In the genomic region with DNA sequence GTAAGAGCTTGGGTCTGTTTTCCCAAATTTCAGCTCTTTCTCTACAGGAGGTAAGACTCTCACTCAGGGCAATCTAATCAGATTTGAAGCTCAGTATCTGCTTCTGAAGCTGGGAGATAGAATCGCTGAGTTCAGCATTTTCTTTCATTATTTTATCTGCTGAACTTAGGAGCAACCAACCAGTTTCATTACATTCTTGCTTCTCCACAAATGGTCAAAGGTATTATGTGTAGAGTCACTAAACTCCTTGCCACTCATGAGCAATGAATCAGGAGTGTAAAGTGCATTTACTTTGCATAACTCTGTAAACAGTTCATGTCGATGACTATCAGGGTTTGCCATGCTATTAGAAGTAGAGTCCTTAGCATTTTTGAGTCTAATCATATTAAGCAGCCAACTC, we compare ENCODE assay signal across 29 cellular contexts.
"Had no signal": no experiment of that assay in that cellular context is flagged by ENCODE, and none has a peak within 500 bp of the region (broad histone marks: within the 10 kb centered on the region; RNA-seq: fewer than 3 reads in every experiment).

No MANE protein-coding gene starts in this region.

- H3K27me3 ChIP-seq: neural progenitor cell, neutrophil, right atrium auricular region, stomach, testis, thyroid gland, transverse colon, upper lobe of left lung, vagina had no signal

- H2AFZ ChIP-seq: neural progenitor cell, parathyroid adenoma had no signal

- H3K9ac ChIP-seq: neural progenitor cell, parathyroid adenoma had no signal

- DNase-seq: islet precursor cell; left cardiac atrium; lower lobe of right lung; mammary epithelial cell; mesenchymal stem cell; naive B cell; natural killer cell; nephron progenitor cell; occipital lobe; psoas muscle; stimulated activated CD4-positive, alpha-beta T cell treated with anti-CD3 and anti-CD28 coated beads, Interleukin-12 subunit alpha, Interleukin-12 subunit beta, amount 100 ng/mL, for 4 hours; stimulated activated CD4-positive, alpha-beta T cell treated with anti-CD3 and anti-CD28 coated beads, Interleukin-15, amount 100 ng/mL, for 24 hours; stimulated activated CD4-positive, alpha-beta T cell treated with anti-CD3 and anti-CD28 coated beads, Interleukin-2, amount 100 ng/mL, for 24 hours; stimulated activated CD4-positive, alpha-beta T cell treated with anti-CD3 and anti-CD28 coated beads, Interleukin-4, amount 100 ng/mL, for 1 hour; stimulated activated naive B cell treated with anti-CD40 and anti-IgM and Interleukin-4, amounts not matched to agents 10 μg/mL and 1 μg/mL and 100 μg/mL, for 72 hours; stimulated activated naive CD8-positive, alpha-beta T cell treated with anti-CD3 and anti-CD28 coated beads, Interleukin-15, Interleukin-2, amounts not matched to agents 100 U/mL and 50 U/mL, for 24 hours; stomach; testis; thyroid gland; transverse colon; upper lobe of left lung had no signal

- H3K4me2 ChIP-seq: neural progenitor cell had no signal

- H3K4me1 ChIP-seq: lower lobe of right lung, neural progenitor cell, parathyroid adenoma, psoas muscle, right atrium auricular region, stomach, testis, thyroid gland, transverse colon, upper lobe of left lung, vagina had no signal

- H3K79me2 ChIP-seq: parathyroid adenoma had no signal

- H3K4me3 ChIP-seq: lower lobe of right lung, neural progenitor cell, psoas muscle, right atrium auricular region, skin epidermis, stomach, testis, thyroid gland, transverse colon, upper lobe of left lung, vagina had no signal

- H3K27ac ChIP-seq: lower lobe of right lung, neural progenitor cell, neutrophil, parathyroid adenoma, psoas muscle, right atrium auricular region, skin epidermis, stomach, testis, thyroid gland, transverse colon, upper lobe of left lung, vagina had no signal

- H3K9me3 ChIP-seq: lower lobe of right lung, neutrophil, psoas muscle, testis, thyroid gland, transverse colon, vagina had no signal

- H3K36me3 ChIP-seq: lower lobe of right lung, neural progenitor cell, neutrophil, right atrium auricular region, stomach, thyroid gland, transverse colon, upper lobe of left lung, vagina had no signal

- ATAC-seq: left cardiac atrium; left lobe of liver; lower lobe of right lung; natural killer cell; psoas muscle; sciatic nerve; stimulated activated naive B cell treated with anti-CD40 and anti-IgM and Interleukin-4, amounts not matched to agents 10 μg/mL and 1 μg/mL and 100 μg/mL, for 72 hours; stimulated activated naive CD8-positive, alpha-beta T cell treated with anti-CD3 and anti-CD28 coated beads, Interleukin-15, Interleukin-2, amounts not matched to agents 100 U/mL and 50 U/mL, for 24 hours had no signal
